Comparison of ENCODE assay signal across 16 cellular contexts in the genomic region with DNA sequence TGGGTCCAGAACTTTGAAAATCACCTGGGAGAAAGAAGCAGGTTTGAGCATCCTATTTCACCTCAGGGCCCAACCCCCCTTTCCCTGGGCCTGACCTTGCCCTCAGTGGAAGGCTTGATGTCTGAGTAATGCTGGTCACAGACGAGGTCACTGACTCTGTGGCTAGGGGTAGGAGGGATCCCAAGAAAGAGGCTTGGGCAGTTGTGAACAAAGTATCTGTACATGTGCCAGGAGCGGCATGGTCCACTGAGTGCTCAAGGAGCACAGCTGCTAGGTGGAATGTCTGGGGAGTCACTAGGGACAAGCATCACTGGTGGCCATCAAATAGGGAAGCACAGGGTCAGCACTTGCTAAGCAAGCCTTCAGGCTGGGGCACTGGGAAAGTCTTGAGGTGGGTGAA. TPM values are rescaled to one million over a fixed set of nuclear protein-coding genes. Genes with fewer than 3 reads are reported as not detected.
DNase-seq lines count a peak whose midpoint lies in the region; ATAC-seq, FAIRE-seq and TF ChIP-seq lines count a peak whose summit lies in the region.
"Had no signal": no experiment of that assay in that cellular context is flagged by ENCODE, and none has a peak within 500 bp of the region (broad histone marks: within the 10 kb centered on the region; RNA-seq: fewer than 3 reads in every experiment).

No MANE protein-coding gene starts in this region.

- peaks cover 21% of the 10 kb centered on the region for H3K4me1 Mint-ChIP-seq in activated CD4-positive, alpha-beta T cell treated with anti-CD3 and anti-CD28 coated beads, Interleukin-2, amount 10 ng/mL, durations not matched to agents 7 days and 5 days
- peaks cover 15 to 22% of the 10 kb centered on the region in 2 donors for H3K4me1 Mint-ChIP-seq in stimulated activated naive B cell treated with anti-CD40 and anti-IgM and Interleukin-4, amounts not matched to agents 10 μg/mL and 1 μg/mL and 100 μg/mL, for 72 hours

- no peaks in the 10 kb centered on the region for H3K27me3 Mint-ChIP-seq in activated CD4-positive, alpha-beta T cell treated with anti-CD3 and anti-CD28 coated beads, Interleukin-2, amount 10 ng/mL, durations not matched to agents 7 days and 5 days
- H3K27me3 Mint-ChIP-seq in stimulated activated naive B cell treated with anti-CD40 and anti-IgM and Interleukin-4, amounts not matched to agents 10 μg/mL and 1 μg/mL and 100 μg/mL, for 72 hours: no peaks in the 10 kb centered on the region
- H3K27me3 Mint-ChIP-seq: CD8-positive, alpha-beta memory T cell; IgD-negative memory B cell; natural killer cell treated with Interleukin-12 subunit alpha and Interleukin-12 subunit beta and Interleukin-15 and Interleukin-18, amount 100 ng/mL, for 72 hours had no signal

- H3K27ac ChIP-seq in H1 (ENCODE audit: low read depth, low read length): no peak overlapping the region
- H3K27ac ChIP-seq: breast epithelium, dorsolateral prefrontal cortex, esophagus muscularis mucosa had no signal

- no peak overlapping the region for H4K91ac ChIP-seq in H1 (replicated peaks; ENCODE audit: insufficient read length, low read length)

- no peak for FAIRE-seq in H1 (lab: Jason Lieb, UNC)
- FAIRE-seq: urothelium cell line had no signal

- no peak for TF ChIP-seq RAD21 in H1 (IDR thresholded peaks at IDR 0.05 in 1 of 2, conservative IDR thresholded peaks at IDR 0.05 in 1 of 2; ENCODE audit: low read depth in 2 of 2, low read length in 2 of 2)

- H3K56ac ChIP-seq in H1 (replicated peaks; ENCODE audit: insufficient read length, low read depth, low read length): no peak overlapping the region

- no peaks in the 10 kb centered on the region for H3K27me3 ChIP-seq in H1 (replicated peaks in 1 of 4; ENCODE audit: control insufficient read depth in 3 of 4, extremely low read depth in 1 of 4, insufficient read depth in 3 of 4, low read length in 3 of 4)
- H3K27me3 ChIP-seq: breast epithelium, dorsolateral prefrontal cortex, esophagus muscularis mucosa had no signal

- H3K23me2 ChIP-seq in H1 (ENCODE audit: low read depth, low read length): no peaks in the 10 kb centered on the region

- H2AK5ac ChIP-seq in H1 (ENCODE audit: low read depth, low read length): no peak overlapping the region

- no peak overlapping the region for H2BK5ac ChIP-seq in H1 (ENCODE audit: low read depth, low read length)

- H2BK15ac ChIP-seq in H1 (ENCODE audit: low read length): no peak overlapping the region

- H4K8ac ChIP-seq in H1 (ENCODE audit: extremely low read depth, insufficient read depth, low read length): no peak overlapping the region

- no peaks in the 10 kb centered on the region for H3K9me3 ChIP-seq in H1 (ENCODE audit: insufficient read depth in 2 of 2, low read depth in 1 of 2, low read length in 1 of 2)
- H3K9me3 ChIP-seq: breast epithelium, esophagus muscularis mucosa had no signal

- WGBS in H1 (ENCODE audit: extremely low coverage in 1 of 2, insufficient coverage in 1 of 2, insufficient read length in 1 of 2, insufficient replicate concordance in 2 of 2, low coverage in 1 of 2, low lambda C conversion rate in 2 of 2, missing lambda C conversion rate in 1 of 2), 2 experiments: 89% methylated on average over 2 of the region's 2 CpGs; no CpG with 5 or more reads in 1 of the 2 experiments

- no peak overlapping the region for H4K5ac ChIP-seq in H1 (ENCODE audit: insufficient read length, low read depth, low read length)

- H2BK20ac ChIP-seq in H1 (ENCODE audit: low read length): no peak overlapping the region

- H3K36me3 Mint-ChIP-seq in activated CD4-positive, alpha-beta T cell treated with anti-CD3 and anti-CD28 coated beads, Interleukin-2, amount 10 ng/mL, durations not matched to agents 7 days and 5 days (ENCODE audit: low read depth): peaks cover 11% of the 10 kb centered on the region
- peaks cover 8 to 20% of the 10 kb centered on the region in 2 donors for H3K36me3 Mint-ChIP-seq in stimulated activated naive B cell treated with anti-CD40 and anti-IgM and Interleukin-4, amounts not matched to agents 10 μg/mL and 1 μg/mL and 100 μg/mL, for 72 hours
- H3K36me3 Mint-ChIP-seq: IgD-negative memory B cell; natural killer cell treated with Interleukin-12 subunit alpha and Interleukin-12 subunit beta and Interleukin-15 and Interleukin-18, amount 100 ng/mL, for 72 hours had no signal

- H3K79me1 ChIP-seq in H1 (ENCODE audit: low read depth, low read length): peaks cover 10% of the 10 kb centered on the region

- no peak for TF ChIP-seq CTCF in H1 (IDR thresholded peaks at IDR 0.05; ENCODE audit: control extremely low read depth in 1 of 3, insufficient read depth in 1 of 3, low read depth in 1 of 3, low read length in 3 of 3)

- H3K4me3 Mint-ChIP-seq in activated CD4-positive, alpha-beta T cell treated with anti-CD3 and anti-CD28 coated beads, Interleukin-2, amount 10 ng/mL, durations not matched to agents 7 days and 5 days: no peak overlapping the region
- H3K4me3 Mint-ChIP-seq in stimulated activated naive B cell treated with anti-CD40 and anti-IgM and Interleukin-4, amounts not matched to agents 10 μg/mL and 1 μg/mL and 100 μg/mL, for 72 hours: no peak overlapping the region
- H3K4me3 Mint-ChIP-seq: activated CD8-positive, alpha-beta T cell treated with anti-CD3 and anti-CD28 coated beads, Interleukin-2, amount 10 ng/mL, durations not matched to agents 7 days and 5 days; activated T-helper 1 cell treated with anti-CD3 and anti-CD28 coated beads, Interleukin-12 subunit alpha, Interleukin-12 subunit beta, Interleukin-2, Interleukin-4 antibody, amounts not matched to agents 30 ng/mL and 10 ng/mL and 1 ng/mL, durations not matched to agents 14 hours and 24 hours and 36 hours; IgD-negative memory B cell; immature natural killer cell; natural killer cell treated with Interleukin-12 subunit alpha and Interleukin-12 subunit beta and Interleukin-15 and Interleukin-18, amount 100 ng/mL, for 72 hours had no signal

- POLR2A ChIA-PET in activated CD4-positive, alpha-beta T cell treated with anti-CD3 and anti-CD28 coated beads, Interleukin-2, amount 10 ng/mL, durations not matched to agents 7 days and 5 days (lab: Charles Lee): no interaction called here
- POLR2A ChIA-PET in H1 (lab: Charles Lee; ENCODE audit: partially characterized antibody): interaction anchor here (0.6 to 1.6 kb wide), 8 partner anchors 9 to 154 kb away, joined by 3 to 6 read pairs (median 4); a partner anchor contains a TSS

- no peak overlapping the region for H3K4me3 ChIP-seq in H1 (ENCODE audit: extremely low read depth in 1 of 4, insufficient read depth in 2 of 4, low read depth in 3 of 4, low read length in 4 of 4)
- H3K4me3 ChIP-seq: breast epithelium, dorsolateral prefrontal cortex, esophagus muscularis mucosa had no signal

- H3K27ac Mint-ChIP-seq in activated CD4-positive, alpha-beta T cell treated with anti-CD3 and anti-CD28 coated beads, Interleukin-2, amount 10 ng/mL, durations not matched to agents 7 days and 5 days: peak overlapping the region; percentile 50
- H3K27ac Mint-ChIP-seq in stimulated activated naive B cell treated with anti-CD40 and anti-IgM and Interleukin-4, amounts not matched to agents 10 μg/mL and 1 μg/mL and 100 μg/mL, for 72 hours: peak overlapping the region; percentile 84
- H3K27ac Mint-ChIP-seq: activated CD8-positive, alpha-beta T cell treated with anti-CD3 and anti-CD28 coated beads, Interleukin-2, amount 10 ng/mL, durations not matched to agents 7 days and 5 days; activated T-helper 1 cell treated with anti-CD3 and anti-CD28 coated beads, Interleukin-12 subunit alpha, Interleukin-12 subunit beta, Interleukin-2, Interleukin-4 antibody, amounts not matched to agents 30 ng/mL and 10 ng/mL and 1 ng/mL, durations not matched to agents 14 hours and 24 hours and 36 hours; natural killer cell treated with Interleukin-12 subunit alpha and Interleukin-12 subunit beta and Interleukin-15 and Interleukin-18, amount 100 ng/mL, for 72 hours had no signal

- no peak overlapping the region for H3K4me2 ChIP-seq in H1 (ENCODE audit: insufficient read depth in 1 of 2, low read depth in 2 of 2, low read length in 2 of 2)

- no peak for DNase-seq in activated CD4-positive, alpha-beta T cell treated with anti-CD3 and anti-CD28 coated beads, Interleukin-2, amount 10 ng/mL, durations not matched to agents 7 days and 5 days
- no peak for DNase-seq in activated CD4-positive, alpha-beta T cell treated with anti-CD3 and anti-CD28 coated beads, Interleukin-2, amount 50 U/mL, for 1 hour
- DNase-seq in H1 (ENCODE audit: low read depth in 1 of 2, low spot score in 2 of 2) (no peak), superior temporal gyrus (ENCODE audit: extremely low spot score) (no peak), nucleus accumbens (lab: John Stamatoyannopoulos, UW) (no peak)
- no peak for DNase-seq in stimulated activated naive B cell treated with anti-CD40 and anti-IgM and Interleukin-4, amounts not matched to agents 10 μg/mL and 1 μg/mL and 100 μg/mL, for 72 hours
- DNase-seq: dorsolateral prefrontal cortex had no signal

- CTCF ChIA-PET in activated CD4-positive, alpha-beta T cell treated with anti-CD3 and anti-CD28 coated beads, Interleukin-2, amount 10 ng/mL, durations not matched to agents 7 days and 5 days (lab: Charles Lee): interaction anchor here (1.2 to 3.5 kb wide), 4 partner anchors 11 to 171 kb away, joined by 3 to 12 read pairs (median 6); a partner anchor contains a TSS
- CTCF ChIA-PET in H1 (lab: Charles Lee; ENCODE audit: partially characterized antibody): interaction anchor here (0.5 to 5.1 kb wide), 18 partner anchors 10 to 400 kb away, joined by 3 to 43 read pairs (median 6); a partner anchor contains a TSS

- H3K23ac ChIP-seq in H1 (ENCODE audit: insufficient read length): no peak overlapping the region

- peaks cover 5 to 13% (median 8%) of the 10 kb centered on the region in 4 experiments for H3K36me3 ChIP-seq in H1 (ENCODE audit: control insufficient read depth in 2 of 4, insufficient read depth in 4 of 4, low read length in 3 of 4)

- H3K9ac ChIP-seq in H1 (replicated peaks in 1 of 4; ENCODE audit: extremely low read depth in 1 of 4, low read depth in 3 of 4, low read length in 3 of 4): no peak overlapping the region

- peak in 1 of 2 donors; percentile 24 for ATAC-seq in stimulated activated naive B cell treated with anti-CD40 and anti-IgM and Interleukin-4, amounts not matched to agents 10 μg/mL and 1 μg/mL and 100 μg/mL, for 72 hours (replicated peaks)

- H2AFZ ChIP-seq in H1 (ENCODE audit: low read length): no peak overlapping the region

- H3K18ac ChIP-seq in H1 (ENCODE audit: extremely low read depth, low read length): no peak overlapping the region

- no peak overlapping the region for H2BK120ac ChIP-seq in H1 (replicated peaks; ENCODE audit: low read depth, low read length)

- H4K20me1 ChIP-seq in H1 (replicated peaks in 1 of 2; ENCODE audit: control insufficient read depth in 1 of 2, insufficient read depth in 2 of 2, low read length in 2 of 2): peaks cover 3 to 18% of the 10 kb centered on the region in 2 experiments

- no peak for TF ChIP-seq POLR2A in H1 (IDR thresholded peaks at IDR 0.05; ENCODE audit: control extremely low read depth in 1 of 2, low read depth in 2 of 2, low read length in 2 of 2)

- H3K79me2 ChIP-seq in H1 (ENCODE audit: control insufficient read depth in 1 of 2, insufficient read depth in 2 of 2, low read length in 2 of 2): peaks cover 0 to 3% of the 10 kb centered on the region in 2 experiments; a peak in 1 of 4 replicates

- no peak overlapping the region for H3K4ac ChIP-seq in H1 (replicated peaks; ENCODE audit: insufficient read length, low read depth, low read length)

- no peaks in the 10 kb centered on the region for H3K4me1 ChIP-seq in H1 (replicated peaks in 1 of 4; ENCODE audit: control insufficient read depth in 3 of 4, insufficient read depth in 4 of 4, low read length in 3 of 4)
- H3K4me1 ChIP-seq: breast epithelium had no signal

- TF ChIP-seq EP300 in H1 (IDR thresholded peaks at IDR 0.05; ENCODE audit: borderline replicate concordance in 1 of 2, low read depth in 2 of 2, low read length in 2 of 2): no peak

- H2BK12ac ChIP-seq in H1 (ENCODE audit: low read depth, low read length): 0 out of 2 replicates have a peak overlapping the region, but pooled peaks have one; percentile 27

- no peaks in the 10 kb centered on the region for H3K9me3 Mint-ChIP-seq in activated CD4-positive, alpha-beta T cell treated with anti-CD3 and anti-CD28 coated beads, Interleukin-2, amount 10 ng/mL, durations not matched to agents 7 days and 5 days
- H3K9me3 Mint-ChIP-seq in stimulated activated naive B cell treated with anti-CD40 and anti-IgM and Interleukin-4, amounts not matched to agents 10 μg/mL and 1 μg/mL and 100 μg/mL, for 72 hours: no peaks in the 10 kb centered on the region
- H3K9me3 Mint-ChIP-seq: activated T-helper 1 cell treated with anti-CD3 and anti-CD28 coated beads, Interleukin-12 subunit alpha, Interleukin-12 subunit beta, Interleukin-2, Interleukin-4 antibody, amounts not matched to agents 30 ng/mL and 10 ng/mL and 1 ng/mL, durations not matched to agents 14 hours and 24 hours and 36 hours; CD8-positive, alpha-beta memory T cell; IgD-negative memory B cell; immature natural killer cell; natural killer cell treated with Interleukin-12 subunit alpha and Interleukin-12 subunit beta and Interleukin-15 and Interleukin-18, amount 100 ng/mL, for 72 hours had no signal

- no peak overlapping the region for H3K14ac ChIP-seq in H1 (ENCODE audit: insufficient read length)

RNA-seq across cellular contexts. Expression of a gene that starts 7.3 kb away (rescaled TPM):
- 10 to 100 TPM; 21.7 to 22.2 TPM for total RNA-seq in activated CD4-positive, alpha-beta T cell treated with anti-CD3 and anti-CD28 coated beads, Interleukin-2, amount 10 ng/mL, durations not matched to agents 7 days and 5 days
- 26.7 and 27.6 TPM in 2 replicates for total RNA-seq in H1 (2021; fragmentation: NEBNext Ultra II Directional; extraction: Animal tissue kit (Norgen Biotek cat#: 25700))
- polyA plus RNA-seq in H1 (2011; rRNA removed): 57.4 and 70.7 TPM in 2 replicates
- polyA plus RNA-seq in H1 (2011; cell fraction: cytosol; rRNA removed): 56.0 TPM
- polyA plus RNA-seq in H1 (2011; cell fraction: nucleus; rRNA removed): 49.3 TPM
- polyA plus RNA-seq in H1 (2012, experiment 1 of 2): 19.0 to 33.3 TPM (median 30.0 TPM) in 4 replicates
- 30.3 TPM for polyA plus RNA-seq in H1 (2012, experiment 2 of 2)
- polyA plus RNA-seq in H1 (2013, experiment 1 of 2): 22.3 TPM
- 20.5 TPM for polyA plus RNA-seq in H1 (2013, experiment 2 of 2)
- 58.9 and 67.1 TPM in 2 replicates for polyA minus RNA-seq in H1 (2011; rRNA and poly(A)+ RNA removed)
- polyA minus RNA-seq in H1 (2011; cell fraction: cytosol; rRNA and poly(A)+ RNA removed): 31.9 TPM
- 58.1 TPM for polyA minus RNA-seq in H1 (2011; cell fraction: nucleus; rRNA and poly(A)+ RNA removed)

RNA-seq across cellular contexts. Expression of a gene that starts 12.6 kb away (rescaled TPM):
- total RNA-seq in activated CD4-positive, alpha-beta T cell treated with anti-CD3 and anti-CD28 coated beads, Interleukin-2, amount 10 ng/mL, durations not matched to agents 7 days and 5 days: 1 to 10 TPM; 1.5 to 1.7 TPM
- total RNA-seq in H1 (2021; fragmentation: NEBNext Ultra II Directional; extraction: Animal tissue kit (Norgen Biotek cat#: 25700)): 15.8 and 18.1 TPM in 2 replicates
- 20.9 and 21.3 TPM in 2 replicates for polyA plus RNA-seq in H1 (2011; rRNA removed)
- 25.3 TPM for polyA plus RNA-seq in H1 (2011; cell fraction: cytosol; rRNA removed)
- polyA plus RNA-seq in H1 (2011; cell fraction: nucleus; rRNA removed): 22.4 TPM
- 17.2 to 19.3 TPM (median 17.6 TPM) in 4 replicates for polyA plus RNA-seq in H1 (2012, experiment 1 of 2)
- 19.4 TPM for polyA plus RNA-seq in H1 (2012, experiment 2 of 2)
- polyA plus RNA-seq in H1 (2013, experiment 1 of 2): 6.9 TPM
- 6.6 TPM for polyA plus RNA-seq in H1 (2013, experiment 2 of 2)
- polyA minus RNA-seq in H1 (2011; rRNA and poly(A)+ RNA removed): 15.4 and 17.4 TPM in 2 replicates
- 11.4 TPM for polyA minus RNA-seq in H1 (2011; cell fraction: cytosol; rRNA and poly(A)+ RNA removed)
- polyA minus RNA-seq in H1 (2011; cell fraction: nucleus; rRNA and poly(A)+ RNA removed): 19.8 TPM

RNA-seq across cellular contexts. Expression of a gene that starts 25.9 kb away (rescaled TPM):
- total RNA-seq in activated CD4-positive, alpha-beta T cell treated with anti-CD3 and anti-CD28 coated beads, Interleukin-2, amount 10 ng/mL, durations not matched to agents 7 days and 5 days: not detected
- 107 and 112 TPM in 2 replicates for total RNA-seq in H1 (2021; fragmentation: NEBNext Ultra II Directional; extraction: Animal tissue kit (Norgen Biotek cat#: 25700))
- 153 and 224 TPM in 2 replicates for polyA plus RNA-seq in H1 (2011; rRNA removed)
- polyA plus RNA-seq in H1 (2011; cell fraction: cytosol; rRNA removed): 124 TPM
- 1,121 TPM for polyA plus RNA-seq in H1 (2011; cell fraction: nucleus; rRNA removed)
- polyA plus RNA-seq in H1 (2012, experiment 1 of 2): 112 to 172 TPM (median 163 TPM) in 4 replicates
- polyA plus RNA-seq in H1 (2012, experiment 2 of 2): 131 TPM
- 221 TPM for polyA plus RNA-seq in H1 (2013, experiment 1 of 2)
- 172 TPM for polyA plus RNA-seq in H1 (2013, experiment 2 of 2)
- 291 and 340 TPM in 2 replicates for polyA minus RNA-seq in H1 (2011; rRNA and poly(A)+ RNA removed)
- polyA minus RNA-seq in H1 (2011; cell fraction: cytosol; rRNA and poly(A)+ RNA removed): 78.2 TPM
- polyA minus RNA-seq in H1 (2011; cell fraction: nucleus; rRNA and poly(A)+ RNA removed): 105 TPM
- total RNA-seq: activated T-helper 1 cell treated with anti-CD3 and anti-CD28 coated beads, Interleukin-12 subunit alpha, Interleukin-12 subunit beta, Interleukin-2, Interleukin-4 antibody, amounts not matched to agents 30 ng/mL and 10 ng/mL and 1 ng/mL, durations not matched to agents 14 hours and 24 hours and 36 hours; natural killer cell treated with Interleukin-12 subunit alpha and Interleukin-12 subunit beta and Interleukin-15 and Interleukin-18, amount 100 ng/mL, for 72 hours had no signal
- polyA plus RNA-seq: CD8-positive, alpha-beta memory T cell; IgD-negative memory B cell; immature natural killer cell had no signal

RNA-seq across cellular contexts. Expression of a gene that starts 38.2 kb away (rescaled TPM):
- total RNA-seq in activated CD4-positive, alpha-beta T cell treated with anti-CD3 and anti-CD28 coated beads, Interleukin-2, amount 10 ng/mL, durations not matched to agents 7 days and 5 days: 10 to 100 TPM; 63.5 to 72.6 TPM
- total RNA-seq in H1 (2021; fragmentation: NEBNext Ultra II Directional; extraction: Animal tissue kit (Norgen Biotek cat#: 25700)): 64.9 and 65.8 TPM in 2 replicates
- polyA plus RNA-seq in H1 (2011; rRNA removed): 46.4 and 59.2 TPM in 2 replicates
- polyA plus RNA-seq in H1 (2011; cell fraction: cytosol; rRNA removed): 54.8 TPM
- 176 TPM for polyA plus RNA-seq in H1 (2011; cell fraction: nucleus; rRNA removed)
- 34.4 to 50.4 TPM (median 45.8 TPM) in 4 replicates for polyA plus RNA-seq in H1 (2012, experiment 1 of 2)
- polyA plus RNA-seq in H1 (2012, experiment 2 of 2): 46.4 TPM
- 21.8 TPM for polyA plus RNA-seq in H1 (2013, experiment 1 of 2)
- 20.5 TPM for polyA plus RNA-seq in H1 (2013, experiment 2 of 2)
- polyA minus RNA-seq in H1 (2011; rRNA and poly(A)+ RNA removed): 121 and 123 TPM in 2 replicates
- 49.3 TPM for polyA minus RNA-seq in H1 (2011; cell fraction: cytosol; rRNA and poly(A)+ RNA removed)
- 43.4 TPM for polyA minus RNA-seq in H1 (2011; cell fraction: nucleus; rRNA and poly(A)+ RNA removed)

RNA-seq across cellular contexts. Expression of a gene that starts 54.2 kb away (rescaled TPM):
- total RNA-seq in activated CD4-positive, alpha-beta T cell treated with anti-CD3 and anti-CD28 coated beads, Interleukin-2, amount 10 ng/mL, durations not matched to agents 7 days and 5 days: 100 to 1,000 TPM; 246 to 326 TPM
- total RNA-seq in H1 (2021; fragmentation: NEBNext Ultra II Directional; extraction: Animal tissue kit (Norgen Biotek cat#: 25700)): 346 and 353 TPM in 2 replicates
- 581 and 887 TPM in 2 replicates for polyA plus RNA-seq in H1 (2011; rRNA removed)
- 565 TPM for polyA plus RNA-seq in H1 (2011; cell fraction: cytosol; rRNA removed)
- 1,267 TPM for polyA plus RNA-seq in H1 (2011; cell fraction: nucleus; rRNA removed)
- polyA plus RNA-seq in H1 (2012, experiment 1 of 2): 324 to 534 TPM (median 501 TPM) in 4 replicates
- polyA plus RNA-seq in H1 (2012, experiment 2 of 2): 520 TPM
- 417 TPM for polyA plus RNA-seq in H1 (2013, experiment 1 of 2)
- polyA plus RNA-seq in H1 (2013, experiment 2 of 2): 414 TPM
- polyA minus RNA-seq in H1 (2011; rRNA and poly(A)+ RNA removed): 326 and 341 TPM in 2 replicates
- 241 TPM for polyA minus RNA-seq in H1 (2011; cell fraction: cytosol; rRNA and poly(A)+ RNA removed)
- 344 TPM for polyA minus RNA-seq in H1 (2011; cell fraction: nucleus; rRNA and poly(A)+ RNA removed)

Comparison
In these comparisons a context has a peak if more than half of its experiments do, and no peak if none do; other contexts are left out.
1. RNA of a gene that starts 25.9 kb away (total RNA-seq): 107 to 112 TPM in H1; not detected in activated CD4-positive, alpha-beta T cell treated with anti-CD3 and anti-CD28 coated beads, Interleukin-2, amount 10 ng/mL, durations not matched to agents 7 days and 5 days; every median in the first group is over 10 times any median in the second.